ENCODE assay signal across 8 cellular contexts in the genomic region with DNA sequence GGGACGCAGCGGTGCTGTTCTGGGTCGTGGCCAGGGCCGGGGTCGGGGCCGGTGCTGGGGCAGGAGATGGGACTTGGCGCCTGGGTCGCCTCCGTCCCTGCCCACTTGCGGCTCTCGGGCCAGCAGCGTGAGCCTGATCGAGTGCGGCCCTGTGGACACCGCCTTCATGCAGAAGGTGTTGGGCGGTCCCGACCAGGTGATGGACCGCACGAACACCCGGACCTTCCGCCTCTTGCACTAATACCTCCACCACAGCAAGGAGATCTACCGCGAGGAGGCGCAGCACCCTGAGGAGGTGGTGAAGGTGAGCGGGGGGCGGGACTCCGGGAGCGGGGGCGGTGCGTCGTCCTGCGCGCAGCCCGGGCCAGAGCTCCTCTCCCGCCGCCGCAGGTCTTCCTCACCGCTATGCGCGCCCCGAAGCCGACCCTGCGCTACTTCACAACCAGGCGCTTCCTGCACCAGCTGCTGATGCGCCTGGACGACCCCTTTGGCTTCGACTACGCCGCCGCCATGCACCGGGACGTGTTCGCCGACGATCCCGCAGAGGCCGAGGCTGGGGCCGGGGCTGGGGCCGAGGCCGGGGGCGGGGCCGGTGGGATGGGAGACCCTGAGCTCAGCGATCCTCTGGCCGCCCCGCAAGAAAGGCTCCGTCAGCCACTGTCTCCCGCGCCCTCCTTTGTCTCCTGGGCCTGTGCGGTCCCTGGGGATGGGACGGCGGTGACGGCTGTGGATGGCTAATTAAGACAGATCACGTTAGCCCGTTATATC. TPM values are rescaled to one million over a fixed set of nuclear protein-coding genes. Genes with fewer than 3 reads are reported as not detected.
A peak's percentile ranks its signal among the peaks of the same experiment; 100 is the strongest.
DNase-seq lines count a peak whose midpoint lies in the region; ATAC-seq and TF ChIP-seq lines count a peak whose summit lies in the region.

No MANE protein-coding gene starts in this region.

- H3K27me3 Mint-ChIP-seq in activated CD4-positive, alpha-beta T cell treated with anti-CD3 and anti-CD28 coated beads, Interleukin-2, amount 10 ng/mL, durations not matched to agents 24 days and 14 days, result no peaks in the 10 kb centered on the region
- no peaks in the 10 kb centered on the region for H3K27me3 Mint-ChIP-seq in natural killer cell treated with Interleukin-12 subunit alpha and Interleukin-12 subunit beta and Interleukin-15 and Interleukin-18, amount 100 ng/mL, for 72 hours

- peak overlapping the region; percentile 32 for H3K4me3 Mint-ChIP-seq in activated CD4-positive, alpha-beta T cell treated with anti-CD3 and anti-CD28 coated beads, Interleukin-2, amount 10 ng/mL, durations not matched to agents 24 days and 14 days
- H3K4me3 Mint-ChIP-seq in natural killer cell treated with Interleukin-12 subunit alpha and Interleukin-12 subunit beta and Interleukin-15 and Interleukin-18, amount 100 ng/mL, for 72 hours, result peak overlapping the region; percentile 20

- H3K36me3 Mint-ChIP-seq in activated CD4-positive, alpha-beta T cell treated with anti-CD3 and anti-CD28 coated beads, Interleukin-2, amount 10 ng/mL, durations not matched to agents 24 days and 14 days (ENCODE audit: low read depth), result no peaks in the 10 kb centered on the region
- H3K36me3 Mint-ChIP-seq in natural killer cell treated with Interleukin-12 subunit alpha and Interleukin-12 subunit beta and Interleukin-15 and Interleukin-18, amount 100 ng/mL, for 72 hours, result no peaks in the 10 kb centered on the region

- H3K27ac ChIP-seq in ectodermal cell (ENCODE audit: insufficient read depth, low read depth, low read length, poor library complexity, severe bottlenecking) (peak overlapping the region; percentile 79), thoracic aorta (no peak overlapping the region)

- TF ChIP-seq POLR2A in GM19193 (IDR thresholded peaks at IDR 0.05; ENCODE audit: extremely low read depth, insufficient read depth, insufficient read length), result peak; percentile 41

- H3K4me3 ChIP-seq in ectodermal cell (ENCODE audit: insufficient read depth, low read depth, low read length), result peak overlapping the region; percentile 62
- peak overlapping the region; percentile 32 for H3K4me3 ChIP-seq in thoracic aorta

- no peaks in the 10 kb centered on the region for H3K9me3 Mint-ChIP-seq in activated CD4-positive, alpha-beta T cell treated with anti-CD3 and anti-CD28 coated beads, Interleukin-2, amount 10 ng/mL, durations not matched to agents 24 days and 14 days
- H3K9me3 Mint-ChIP-seq in natural killer cell treated with Interleukin-12 subunit alpha and Interleukin-12 subunit beta and Interleukin-15 and Interleukin-18, amount 100 ng/mL, for 72 hours, result no peaks in the 10 kb centered on the region

- peak; percentile 55 for DNase-seq in NCI-H1092 (lab: John Stamatoyannopoulos, UW)
- DNase-seq in activated CD4-positive, alpha-beta T cell treated with anti-CD3 and anti-CD28 coated beads, Interleukin-2, amount 10 ng/mL, durations not matched to agents 24 days and 14 days, result peak; percentile 93
- DNase-seq in natural killer cell treated with Interleukin-12 subunit alpha and Interleukin-12 subunit beta and Interleukin-15 and Interleukin-18, amount 100 ng/mL, for 72 hours (ENCODE audit: low spot score), result no peak
- DNase-seq in thoracic aorta (ENCODE audit: low spot score), result no peak
- no peak for DNase-seq in glomerular visceral epithelial cell (ENCODE audit: extremely low spot score)
- DNase-seq in NK-92 (lab: John Stamatoyannopoulos, UW; ENCODE audit: unreplicated experiment), result no peak

- H3K36me3 ChIP-seq in ectodermal cell (ENCODE audit: control insufficient read depth, insufficient read depth, low read length) (peaks cover 1% of the 10 kb centered on the region), thoracic aorta (peaks cover 1% of the 10 kb centered on the region)

- ATAC-seq in natural killer cell treated with Interleukin-12 subunit alpha and Interleukin-12 subunit beta and Interleukin-15 and Interleukin-18, amount 100 ng/mL, for 72 hours, result peak; percentile 75 to 86
- ATAC-seq in thoracic aorta (ENCODE audit: insufficient number of reproducible peaks, low FRiP score, low read depth), result no peak

- intact Hi-C loops in activated CD4-positive, alpha-beta T cell treated with anti-CD3 and anti-CD28 coated beads, Interleukin-2, amount 10 ng/mL, durations not matched to agents 24 days and 14 days (cut with micrococcal nuclease), result no loop called here

- H3K4me1 ChIP-seq in ectodermal cell (ENCODE audit: control insufficient read depth, insufficient read depth, low read length) (peaks cover 4% of the 10 kb centered on the region), thoracic aorta (ENCODE audit: control insufficient read depth in 1 of 2, low read depth in 2 of 2) (peaks cover 3 to 7% of the 10 kb centered on the region in 2 donors)

- WGBS in ectodermal cell, 2 experiments, result 11% methylated on average over 74 of the region's 74 CpGs

- H3K27ac Mint-ChIP-seq in activated CD4-positive, alpha-beta T cell treated with anti-CD3 and anti-CD28 coated beads, Interleukin-2, amount 10 ng/mL, durations not matched to agents 24 days and 14 days, result no peak overlapping the region
- no peak overlapping the region for H3K27ac Mint-ChIP-seq in natural killer cell treated with Interleukin-12 subunit alpha and Interleukin-12 subunit beta and Interleukin-15 and Interleukin-18, amount 100 ng/mL, for 72 hours

- no peak for TF ChIP-seq CTCF in thoracic aorta (IDR thresholded peaks at IDR 0.05)

- no peaks in the 10 kb centered on the region for H3K9me3 ChIP-seq in ectodermal cell (ENCODE audit: control insufficient read depth, low read length)
- H3K9me3 ChIP-seq in thoracic aorta, result no peaks in the 10 kb centered on the region

- no peaks in the 10 kb centered on the region for H3K27me3 ChIP-seq in ectodermal cell (ENCODE audit: control insufficient read depth, insufficient read depth, low read length, poor library complexity, severe bottlenecking)
- no peaks in the 10 kb centered on the region for H3K27me3 ChIP-seq in thoracic aorta (replicated peaks; ENCODE audit: insufficient read depth)

- peaks cover 11% of the 10 kb centered on the region for H3K4me1 Mint-ChIP-seq in activated CD4-positive, alpha-beta T cell treated with anti-CD3 and anti-CD28 coated beads, Interleukin-2, amount 10 ng/mL, durations not matched to agents 24 days and 14 days
- peaks cover 13 to 14% of the 10 kb centered on the region in 2 donors for H3K4me1 Mint-ChIP-seq in natural killer cell treated with Interleukin-12 subunit alpha and Interleukin-12 subunit beta and Interleukin-15 and Interleukin-18, amount 100 ng/mL, for 72 hours (ENCODE audit: low read depth in 2 of 2)

RNA-seq across cellular contexts. Expression of a gene that starts 4.5 kb away (rescaled TPM):
- 0.42 and 0.83 TPM in 2 replicates for total RNA-seq in activated CD4-positive, alpha-beta T cell treated with anti-CD3 and anti-CD28 coated beads, Interleukin-2, amount 10 ng/mL, durations not matched to agents 24 days and 14 days
- 1.6 TPM for polyA plus RNA-seq in ectodermal cell (2013, experiment 1 of 4)
- 1.8 TPM for polyA plus RNA-seq in ectodermal cell (2013, experiment 2 of 4)
- polyA plus RNA-seq in ectodermal cell (2013, experiment 3 of 4), result 1.2 TPM
- 1.9 TPM for polyA plus RNA-seq in ectodermal cell (2013, experiment 4 of 4)
- 1 to 10 TPM in 1 of 2 donors, under 1 TPM in 1; 0.71 to 1.6 TPM for total RNA-seq in natural killer cell treated with Interleukin-12 subunit alpha and Interleukin-12 subunit beta and Interleukin-15 and Interleukin-18, amount 100 ng/mL, for 72 hours
- 1 to 10 TPM in 1 of 2 donors, under 1 TPM in 1; 0.14 to 2.8 TPM for total RNA-seq in thoracic aorta

RNA-seq across cellular contexts. Expression of a gene that starts 12.2 kb away (rescaled TPM):
- total RNA-seq in activated CD4-positive, alpha-beta T cell treated with anti-CD3 and anti-CD28 coated beads, Interleukin-2, amount 10 ng/mL, durations not matched to agents 24 days and 14 days, result 20.4 and 20.7 TPM in 2 replicates
- polyA plus RNA-seq in ectodermal cell (2013, experiment 1 of 4), result 13.4 TPM
- 12.3 TPM for polyA plus RNA-seq in ectodermal cell (2013, experiment 2 of 4)
- 11.2 TPM for polyA plus RNA-seq in ectodermal cell (2013, experiment 3 of 4)
- polyA plus RNA-seq in ectodermal cell (2013, experiment 4 of 4), result 9.7 TPM
- total RNA-seq in natural killer cell treated with Interleukin-12 subunit alpha and Interleukin-12 subunit beta and Interleukin-15 and Interleukin-18, amount 100 ng/mL, for 72 hours, result 10 to 100 TPM; 18.1 to 19.3 TPM
- total RNA-seq in thoracic aorta, result 100 to 1,000 TPM in 1 of 2 donors, 10 to 100 TPM in 1; 86.7 to 130 TPM

RNA-seq across cellular contexts. Expression of a gene that starts 13.7 kb away (rescaled TPM):
- total RNA-seq in activated CD4-positive, alpha-beta T cell treated with anti-CD3 and anti-CD28 coated beads, Interleukin-2, amount 10 ng/mL, durations not matched to agents 24 days and 14 days, result 97.7 and 109 TPM in 2 replicates
- 55.1 TPM for polyA plus RNA-seq in ectodermal cell (2013, experiment 1 of 4)
- 63.8 TPM for polyA plus RNA-seq in ectodermal cell (2013, experiment 2 of 4)
- polyA plus RNA-seq in ectodermal cell (2013, experiment 3 of 4), result 56.7 TPM
- 59.8 TPM for polyA plus RNA-seq in ectodermal cell (2013, experiment 4 of 4)
- total RNA-seq in natural killer cell treated with Interleukin-12 subunit alpha and Interleukin-12 subunit beta and Interleukin-15 and Interleukin-18, amount 100 ng/mL, for 72 hours, result 100 to 1,000 TPM in 1 of 2 donors, 10 to 100 TPM in 1; 83.4 to 126 TPM
- 10 to 100 TPM; 20.8 to 21.1 TPM for total RNA-seq in thoracic aorta

RNA-seq across cellular contexts. Expression of a gene that starts 18.6 kb away (rescaled TPM):
- 67.8 and 72.6 TPM in 2 replicates for total RNA-seq in activated CD4-positive, alpha-beta T cell treated with anti-CD3 and anti-CD28 coated beads, Interleukin-2, amount 10 ng/mL, durations not matched to agents 24 days and 14 days
- 32.8 TPM for polyA plus RNA-seq in ectodermal cell (2013, experiment 1 of 4)
- 31.0 TPM for polyA plus RNA-seq in ectodermal cell (2013, experiment 2 of 4)
- polyA plus RNA-seq in ectodermal cell (2013, experiment 3 of 4), result 25.5 TPM
- polyA plus RNA-seq in ectodermal cell (2013, experiment 4 of 4), result 28.6 TPM
- 10 to 100 TPM; 66.8 to 68.4 TPM for total RNA-seq in natural killer cell treated with Interleukin-12 subunit alpha and Interleukin-12 subunit beta and Interleukin-15 and Interleukin-18, amount 100 ng/mL, for 72 hours
- 10 to 100 TPM; 31.5 to 41.2 TPM for total RNA-seq in thoracic aorta

RNA-seq across cellular contexts. Expression of a gene that starts 29.3 kb away (rescaled TPM):
- 29.1 and 31.1 TPM in 2 replicates for total RNA-seq in activated CD4-positive, alpha-beta T cell treated with anti-CD3 and anti-CD28 coated beads, Interleukin-2, amount 10 ng/mL, durations not matched to agents 24 days and 14 days
- polyA plus RNA-seq in ectodermal cell (2013, experiment 1 of 4), result 39.3 TPM
- polyA plus RNA-seq in ectodermal cell (2013, experiment 2 of 4), result 42.5 TPM
- polyA plus RNA-seq in ectodermal cell (2013, experiment 3 of 4), result 29.1 TPM
- 30.6 TPM for polyA plus RNA-seq in ectodermal cell (2013, experiment 4 of 4)
- 10 to 100 TPM; 20.7 to 41.3 TPM for total RNA-seq in natural killer cell treated with Interleukin-12 subunit alpha and Interleukin-12 subunit beta and Interleukin-15 and Interleukin-18, amount 100 ng/mL, for 72 hours
- 1 to 10 TPM in 1 of 2 donors, not detected in 1; 6.6 TPM for total RNA-seq in thoracic aorta

Comparison
In these comparisons a context has a peak if more than half of its experiments do, and no peak if none do; other contexts are left out.
1. DNase-seq: peak in NCI-H1092 (single experiment) and activated CD4-positive, alpha-beta T cell treated with anti-CD3 and anti-CD28 coated beads, Interleukin-2, amount 10 ng/mL, durations not matched to agents 24 days and 14 days (single experiment); none in natural killer cell treated with Interleukin-12 subunit alpha and Interleukin-12 subunit beta and Interleukin-15 and Interleukin-18, amount 100 ng/mL, for 72 hours (single experiment), thoracic aorta (single experiment), glomerular visceral epithelial cell (single experiment) and NK-92 (single experiment).